In the genomic region with DNA sequence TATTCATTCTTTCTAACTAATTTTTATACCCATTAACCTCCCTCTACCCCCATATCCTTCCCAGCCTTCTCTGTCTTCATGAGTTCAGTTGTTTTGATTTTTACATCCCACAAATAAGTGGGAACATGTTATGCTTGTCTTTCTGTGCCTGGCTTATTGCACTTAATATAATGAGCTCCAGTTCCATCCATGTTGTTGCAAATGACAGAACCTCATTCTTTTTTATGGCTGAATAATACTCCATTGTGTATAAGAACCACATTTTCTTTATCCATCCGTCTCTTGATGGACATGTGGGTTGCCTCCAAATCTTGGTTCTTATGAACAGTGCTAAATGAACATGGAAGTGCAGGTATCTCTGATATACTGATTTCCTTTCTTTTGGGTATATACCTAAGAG, we compare ENCODE assay signal across 36 cellular contexts.
"Had no signal": no experiment of that assay in that cellular context is flagged by ENCODE, and none has a peak within 500 bp of the region (broad histone marks: within the 10 kb centered on the region; RNA-seq: fewer than 3 reads in every experiment).

No MANE protein-coding gene starts in this region.

- H3K4me1 ChIP-seq: ascending aorta had no signal

- H3K27me3 Mint-ChIP-seq: activated B cell treated with CpG ODN at 0.5 μM for 24 hours; activated CD4-positive, alpha-beta memory T cell treated with anti-CD3 and anti-CD28 coated beads, Interleukin-2, amount 10 ng/mL, durations not matched to agents 7 days and 5 days; activated CD4-positive, alpha-beta T cell treated with anti-CD3 and anti-CD28 coated beads for 36 hours; activated CD4-positive, alpha-beta T cell treated with anti-CD3 and anti-CD28 coated beads, Interleukin-2, amount 10 ng/mL, durations not matched to agents 7 days and 5 days; activated CD8-positive, alpha-beta memory T cell treated with anti-CD3 and anti-CD28 coated beads, Interleukin-2, amount 10 ng/mL, durations not matched to agents 7 days and 5 days; activated naive CD8-positive, alpha-beta T cell; activated naive CD8-positive, alpha-beta T cell treated with anti-CD3 and anti-CD28 coated beads, Interleukin-2, amount 10 ng/mL, durations not matched to agents 7 days and 5 days; activated naive CD8-positive, alpha-beta T cell treated with anti-CD3 and anti-CD28 coated beads, Interleukin-2, amount 50 U/mL, for 24 hours; activated T-cell treated with anti-CD3 and anti-CD28 coated beads, Interleukin-2, amount 50 U/mL, for 24 hours; central memory CD8-positive, alpha-beta T cell; T-cell; T-helper 17 cell had no signal

- H3K36me3 ChIP-seq: cardiac muscle cell had no signal

- FAIRE-seq: bronchial epithelial cell, TTC549 had no signal

- H3K27ac ChIP-seq: ascending aorta, cardiac muscle cell, VCaP had no signal

- H3K9me3 ChIP-seq: ascending aorta had no signal

- H3K9me3 Mint-ChIP-seq: activated B cell treated with CpG ODN at 0.5 μM for 24 hours; activated CD4-positive, alpha-beta memory T cell treated with anti-CD3 and anti-CD28 coated beads, Interleukin-2, amount 10 ng/mL, durations not matched to agents 7 days and 5 days; activated CD4-positive, alpha-beta T cell treated with anti-CD3 and anti-CD28 coated beads, Interleukin-2, amount 10 ng/mL, durations not matched to agents 7 days and 5 days; activated naive CD8-positive, alpha-beta T cell treated with anti-CD3 and anti-CD28 coated beads, Interleukin-2, amount 50 U/mL, for 24 hours; activated T-cell treated with anti-CD3 and anti-CD28 coated beads, Interleukin-2, amount 50 U/mL, for 24 hours; activated T-helper 2 cell treated with anti-CD3 and anti-CD28 coated beads, Interferon-gamma antibody, Interleukin-2, Interleukin-4, amounts not matched to agents 10 μg/mL and 5 μg/mL and 100 μg/mL, durations not matched to agents 14 hours and 24 hours and 36 hours; central memory CD8-positive, alpha-beta T cell; T-cell had no signal

- ATAC-seq: activated CD4-positive, alpha-beta T cell treated with anti-CD3 and anti-CD28 coated beads for 36 hours; activated CD8-positive, alpha-beta memory T cell treated with anti-CD3 and anti-CD28 coated beads, Interleukin-2, amount 10 ng/mL, durations not matched to agents 7 days and 5 days; activated CD8-positive, alpha-beta T cell treated with anti-CD3 and anti-CD28 coated beads, Interleukin-2, amount 10 ng/mL, durations not matched to agents 7 days and 5 days; activated naive CD8-positive, alpha-beta T cell treated with anti-CD3 and anti-CD28 coated beads, Interleukin-2, amount 50 U/mL, for 24 hours; T-cell; T-helper 17 cell had no signal

- H3K27ac Mint-ChIP-seq: activated B cell treated with CpG ODN at 0.5 μM for 24 hours; activated CD4-positive, alpha-beta memory T cell treated with anti-CD3 and anti-CD28 coated beads, Interleukin-2, amount 10 ng/mL, durations not matched to agents 7 days and 5 days; activated CD4-positive, alpha-beta T cell treated with anti-CD3 and anti-CD28 coated beads for 36 hours; activated CD4-positive, alpha-beta T cell treated with anti-CD3 and anti-CD28 coated beads, Interleukin-2, amount 10 ng/mL, durations not matched to agents 7 days and 5 days; activated CD8-positive, alpha-beta memory T cell treated with anti-CD3 and anti-CD28 coated beads, Interleukin-2, amount 10 ng/mL, durations not matched to agents 7 days and 5 days; activated CD8-positive, alpha-beta T cell treated with anti-CD3 and anti-CD28 coated beads, Interleukin-2, amount 10 ng/mL, durations not matched to agents 7 days and 5 days; activated naive CD8-positive, alpha-beta T cell; activated naive CD8-positive, alpha-beta T cell treated with anti-CD3 and anti-CD28 coated beads, Interleukin-2, amount 10 ng/mL, durations not matched to agents 7 days and 5 days; activated naive CD8-positive, alpha-beta T cell treated with anti-CD3 and anti-CD28 coated beads, Interleukin-2, amount 50 U/mL, for 24 hours; activated T-cell treated with anti-CD3 and anti-CD28 coated beads, Interleukin-2, amount 50 U/mL, for 24 hours; activated T-helper 2 cell treated with anti-CD3 and anti-CD28 coated beads, Interferon-gamma antibody, Interleukin-2, Interleukin-4, amounts not matched to agents 10 μg/mL and 5 μg/mL and 100 μg/mL, durations not matched to agents 14 hours and 24 hours and 36 hours; T-cell; T-helper 17 cell; T-helper 2 cell treated with Interferon-gamma antibody and Interleukin-4, amounts not matched to agents 5 μg/mL and 100 μg/mL, for 36 hours had no signal

- DNase-seq: activated B cell treated with CpG ODN at 0.5 μM for 24 hours; activated CD4-positive, alpha-beta memory T cell treated with anti-CD3 and anti-CD28 coated beads, Interleukin-2, amount 10 ng/mL, durations not matched to agents 7 days and 5 days; activated CD4-positive, alpha-beta T cell treated with anti-CD3 and anti-CD28 coated beads for 1 hour; activated CD4-positive, alpha-beta T cell treated with anti-CD3 and anti-CD28 coated beads for 36 hours; activated CD4-positive, alpha-beta T cell treated with anti-CD3 and anti-CD28 coated beads for 48 hours; activated CD4-positive, alpha-beta T cell treated with anti-CD3 and anti-CD28 coated beads, Interleukin-2, amount 10 ng/mL, durations not matched to agents 7 days and 5 days; activated CD4-positive, alpha-beta T cell treated with anti-CD3 and anti-CD28 coated beads, Interleukin-2, amount 50 U/mL, for 48 hours; activated CD8-positive, alpha-beta memory T cell treated with anti-CD3 and anti-CD28 coated beads for 24 hours; activated CD8-positive, alpha-beta memory T cell treated with anti-CD3 and anti-CD28 coated beads, Interleukin-2, amount 10 ng/mL, durations not matched to agents 7 days and 5 days; activated CD8-positive, alpha-beta memory T cell treated with anti-CD3 and anti-CD28 coated beads, Interleukin-2, amount 50 U/mL, for 48 hours; activated CD8-positive, alpha-beta T cell treated with anti-CD3 and anti-CD28 coated beads, Interleukin-2, amount 10 ng/mL, durations not matched to agents 7 days and 5 days; activated effector memory CD4-positive, alpha-beta T cell treated with Interleukin-2 at 50 U/mL for 16 hours; activated gamma-delta T cell; activated naive CD4-positive, alpha-beta T cell treated with anti-CD3 and anti-CD28 coated beads, Interleukin-2, amount 50 U/mL, for 16 hours; activated naive CD4-positive, alpha-beta T cell treated with Interleukin-2 at 50 U/mL for 16 hours; activated naive CD8-positive, alpha-beta T cell treated with anti-CD3 and anti-CD28 coated beads, Interleukin-2, amount 50 U/mL, for 24 hours; activated T-cell treated with anti-CD3 and anti-CD28 coated beads, Interleukin-2, amount 50 U/mL, for 24 hours; activated T-cell treated with anti-CD3 and anti-CD28 coated beads, Interleukin-2, amount 50 U/mL, for 48 hours; amygdala; anterior cingulate cortex; caudate nucleus; cerebellar nuclear complex; T-cell; T-helper 17 cell; T-helper 9 cell had no signal

- H3K4me3 Mint-ChIP-seq: activated B cell treated with CpG ODN at 0.5 μM for 24 hours; activated CD4-positive, alpha-beta memory T cell treated with anti-CD3 and anti-CD28 coated beads, Interleukin-2, amount 10 ng/mL, durations not matched to agents 7 days and 5 days; activated CD4-positive, alpha-beta T cell treated with anti-CD3 and anti-CD28 coated beads for 36 hours; activated CD4-positive, alpha-beta T cell treated with anti-CD3 and anti-CD28 coated beads, Interleukin-2, amount 10 ng/mL, durations not matched to agents 7 days and 5 days; activated CD8-positive, alpha-beta memory T cell treated with anti-CD3 and anti-CD28 coated beads, Interleukin-2, amount 10 ng/mL, durations not matched to agents 7 days and 5 days; activated CD8-positive, alpha-beta T cell treated with anti-CD3 and anti-CD28 coated beads, Interleukin-2, amount 10 ng/mL, durations not matched to agents 7 days and 5 days; activated naive CD8-positive, alpha-beta T cell; activated naive CD8-positive, alpha-beta T cell treated with anti-CD3 and anti-CD28 coated beads, Interleukin-2, amount 10 ng/mL, durations not matched to agents 7 days and 5 days; activated naive CD8-positive, alpha-beta T cell treated with anti-CD3 and anti-CD28 coated beads, Interleukin-2, amount 50 U/mL, for 24 hours; activated T-cell treated with anti-CD3 and anti-CD28 coated beads, Interleukin-2, amount 50 U/mL, for 24 hours; brain; central memory CD8-positive, alpha-beta T cell; T-cell; T-helper 17 cell; T-helper 2 cell treated with Interferon-gamma antibody and Interleukin-4, amounts not matched to agents 5 μg/mL and 100 μg/mL, for 36 hours had no signal

- H3K4me3 ChIP-seq: ascending aorta, cardiac muscle cell had no signal

- H3K27me3 ChIP-seq: ascending aorta, cardiac muscle cell had no signal
